In the genomic region with DNA sequence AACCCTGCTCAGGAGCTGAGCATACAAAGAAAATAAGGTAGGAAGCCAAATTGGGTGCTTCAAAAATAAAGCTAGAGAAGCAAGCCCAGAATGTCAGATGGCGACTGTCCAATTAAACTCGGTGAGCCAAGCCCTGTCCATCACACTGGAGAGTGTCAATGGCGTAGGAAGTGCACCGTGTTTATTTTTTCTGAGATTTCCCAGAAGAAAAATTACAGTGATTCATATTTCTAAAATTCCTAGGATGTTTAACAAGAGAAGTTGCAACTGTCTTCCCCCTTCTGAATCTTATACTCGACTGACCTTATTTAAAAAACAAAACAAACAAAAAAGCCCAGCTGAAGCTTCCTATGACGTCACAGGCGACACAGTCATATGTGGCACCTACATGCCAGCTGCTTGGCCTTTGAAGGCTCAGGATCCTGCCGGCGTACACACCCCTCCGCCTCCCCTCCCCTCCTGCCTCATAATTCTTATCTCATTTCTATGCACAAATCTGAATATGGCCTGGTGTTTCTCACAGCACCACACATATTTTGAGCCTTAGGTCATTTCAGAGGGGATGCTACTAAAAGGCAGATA, we compare ENCODE assay signal across 9 cellular contexts.
DNase-seq lines count a peak whose midpoint lies in the region; ATAC-seq, FAIRE-seq and TF ChIP-seq lines count a peak whose summit lies in the region.
"Had no signal": no experiment of that assay in that cellular context is flagged by ENCODE, and none has a peak within 500 bp of the region (broad histone marks: within the 10 kb centered on the region; RNA-seq: fewer than 3 reads in every experiment).

No MANE protein-coding gene starts in this region.

- no peaks in the 10 kb centered on the region for H3K27me3 Mint-ChIP-seq in central memory CD8-positive, alpha-beta T cell
- H3K27me3 Mint-ChIP-seq in naive thymus-derived CD8-positive, alpha-beta T cell = no peaks in the 10 kb centered on the region

- H3K36me3 Mint-ChIP-seq in central memory CD8-positive, alpha-beta T cell (ENCODE audit: insufficient read depth) = peaks cover 61% of the 10 kb centered on the region
- H3K36me3 Mint-ChIP-seq in naive thymus-derived CD8-positive, alpha-beta T cell = peaks cover 0 to 42% (median 0%) of the 10 kb centered on the region in 3 donors

- no peaks in the 10 kb centered on the region for H3K9me2 ChIP-seq in MM.1S (replicated peaks; ENCODE audit: insufficient read depth, low read length)

- no peaks in the 10 kb centered on the region for H4K20me1 ChIP-seq in DND-41 (ENCODE audit: insufficient read depth, low read length)
- H4K20me1 ChIP-seq in MM.1S (ENCODE audit: insufficient read depth, low read length) = no peaks in the 10 kb centered on the region

- no peaks in the 10 kb centered on the region for H3F3A ChIP-seq in MM.1S (ENCODE audit: insufficient read depth, low read length)

- H3K27me3 ChIP-seq in DND-41 (ENCODE audit: insufficient read depth, low read length, poor library complexity) (no peaks in the 10 kb centered on the region), MM.1S (replicated peaks; ENCODE audit: insufficient read depth, low read length) (no peaks in the 10 kb centered on the region)

- no peak overlapping the region for H3K4me3 ChIP-seq in DND-41 (ENCODE audit: low read depth in 1 of 2, low read length in 2 of 2)
- no peak overlapping the region for H3K4me3 ChIP-seq in MM.1S (ENCODE audit: low read length)

- H3K27ac ChIP-seq in DND-41 (ENCODE audit: low read length) (peak overlapping the region; percentile 92), MM.1S (ENCODE audit: low read length) (no peak overlapping the region)

- no peak overlapping the region for H2AFZ ChIP-seq in DND-41 (ENCODE audit: low read depth, low read length)
- no peak overlapping the region for H2AFZ ChIP-seq in MM.1S (ENCODE audit: low read length)

- DNase-seq in DND-41 (no peak), T follicular helper cell (ENCODE audit: low read depth) (peak; percentile 80), MM.1S (no peak), RCC 7860 (ENCODE audit: low spot score) (no peak)
- peak in 1 of 2 donors; percentile 77 for DNase-seq in central memory CD8-positive, alpha-beta T cell (ENCODE audit: low spot score in 2 of 2)
- DNase-seq in naive thymus-derived CD8-positive, alpha-beta T cell = peak in 8 of 10 donors; percentile 33 to 83 (median 66)

- no peak overlapping the region for H3K4me2 ChIP-seq in DND-41 (ENCODE audit: insufficient read depth, low read length)
- no peak overlapping the region for H3K4me2 ChIP-seq in MM.1S (ENCODE audit: low read depth, low read length)

- no peak for TF ChIP-seq CTCF in DND-41 (IDR thresholded peaks at IDR 0.05; ENCODE audit: borderline replicate concordance, extremely low read depth, low read length, poor library complexity, severe bottlenecking)
- no peak for TF ChIP-seq CTCF in MM.1S (IDR thresholded peaks at IDR 0.05; ENCODE audit: low read length)

- H3K36me3 ChIP-seq in DND-41 (ENCODE audit: insufficient read depth, low read length) = peaks cover 21% of the 10 kb centered on the region
- H3K36me3 ChIP-seq in MM.1S (replicated peaks; ENCODE audit: insufficient read depth, low read length) = no peaks in the 10 kb centered on the region

- POLR2A ChIA-PET in naive thymus-derived CD8-positive, alpha-beta T cell (lab: Charles Lee) = interaction anchor here (1.3 kb wide), 1 partner anchor 9 kb away, joined by 3 read pairs; no protein-coding TSS in a partner anchor

- H3K79me2 ChIP-seq in DND-41 (ENCODE audit: insufficient read depth, low read length) (peaks cover 97% of the 10 kb centered on the region), MM.1S (ENCODE audit: low read length) (no peaks in the 10 kb centered on the region)

- H3K4me3 Mint-ChIP-seq in central memory CD8-positive, alpha-beta T cell = peak overlapping the region; percentile 71
- peak overlapping the region in 8 of 10 donors; percentile 3 to 63 (median 47) for H3K4me3 Mint-ChIP-seq in naive thymus-derived CD8-positive, alpha-beta T cell

- peak overlapping the region; percentile 94 for H3K27ac Mint-ChIP-seq in central memory CD8-positive, alpha-beta T cell (ENCODE audit: low read depth)
- H3K27ac Mint-ChIP-seq in naive thymus-derived CD8-positive, alpha-beta T cell = peak overlapping the region; percentile 49 to 98 (median 89)

- H3K9me3 Mint-ChIP-seq in central memory CD8-positive, alpha-beta T cell = no peaks in the 10 kb centered on the region
- H3K9me3 Mint-ChIP-seq in naive thymus-derived CD8-positive, alpha-beta T cell = no peaks in the 10 kb centered on the region

- H3K4me1 ChIP-seq in DND-41 (ENCODE audit: insufficient read depth, low read length) (peaks cover 71% of the 10 kb centered on the region), MM.1S (ENCODE audit: low read length) (no peaks in the 10 kb centered on the region)

- ATAC-seq in DND-41 (ENCODE audit: insufficient read depth, low read depth) (no peak), HG02588 (IDR thresholded peaks at IDR 0.05; ENCODE audit: unreplicated experiment) (no peak), GM18858 (IDR thresholded peaks at IDR 0.05; ENCODE audit: unreplicated experiment) (no peak)
- ATAC-seq in central memory CD8-positive, alpha-beta T cell (replicated peaks; ENCODE audit: extremely low read depth, poor library complexity, severe bottlenecking) = peak; percentile 55
- ATAC-seq in naive thymus-derived CD8-positive, alpha-beta T cell = peak; percentile 58 to 82
- ATAC-seq: HCT116 had no signal

- peaks cover 95% of the 10 kb centered on the region for H3K4me1 Mint-ChIP-seq in central memory CD8-positive, alpha-beta T cell
- peaks cover 42 to 94% (median 87%) of the 10 kb centered on the region in 4 donors for H3K4me1 Mint-ChIP-seq in naive thymus-derived CD8-positive, alpha-beta T cell

- FAIRE-seq in RCC 7860 (lab: Jason Lieb, UNC) = no peak

- H3K9ac ChIP-seq in DND-41 (ENCODE audit: low read depth, low read length) (no peak overlapping the region), MM.1S (ENCODE audit: low read length) (no peak overlapping the region)

- H3K9me3 ChIP-seq in DND-41 (ENCODE audit: insufficient read depth, low read length, severe bottlenecking) (no peaks in the 10 kb centered on the region), MM.1S (replicated peaks; ENCODE audit: insufficient read depth, low read length) (no peaks in the 10 kb centered on the region)

Comparison
In these comparisons a context has a peak if more than half of its experiments do, and no peak if none do; other contexts are left out.
1. ATAC-seq: peak in central memory CD8-positive, alpha-beta T cell (single experiment) and naive thymus-derived CD8-positive, alpha-beta T cell (2 of 2); none in DND-41 (single experiment), HG02588 (single experiment) and GM18858 (single experiment).
2. DNase-seq: peak in T follicular helper cell (single experiment) and naive thymus-derived CD8-positive, alpha-beta T cell (8 of 10); none in DND-41 (single experiment), MM.1S (single experiment) and RCC 7860 (single experiment).